In the genomic region with DNA sequence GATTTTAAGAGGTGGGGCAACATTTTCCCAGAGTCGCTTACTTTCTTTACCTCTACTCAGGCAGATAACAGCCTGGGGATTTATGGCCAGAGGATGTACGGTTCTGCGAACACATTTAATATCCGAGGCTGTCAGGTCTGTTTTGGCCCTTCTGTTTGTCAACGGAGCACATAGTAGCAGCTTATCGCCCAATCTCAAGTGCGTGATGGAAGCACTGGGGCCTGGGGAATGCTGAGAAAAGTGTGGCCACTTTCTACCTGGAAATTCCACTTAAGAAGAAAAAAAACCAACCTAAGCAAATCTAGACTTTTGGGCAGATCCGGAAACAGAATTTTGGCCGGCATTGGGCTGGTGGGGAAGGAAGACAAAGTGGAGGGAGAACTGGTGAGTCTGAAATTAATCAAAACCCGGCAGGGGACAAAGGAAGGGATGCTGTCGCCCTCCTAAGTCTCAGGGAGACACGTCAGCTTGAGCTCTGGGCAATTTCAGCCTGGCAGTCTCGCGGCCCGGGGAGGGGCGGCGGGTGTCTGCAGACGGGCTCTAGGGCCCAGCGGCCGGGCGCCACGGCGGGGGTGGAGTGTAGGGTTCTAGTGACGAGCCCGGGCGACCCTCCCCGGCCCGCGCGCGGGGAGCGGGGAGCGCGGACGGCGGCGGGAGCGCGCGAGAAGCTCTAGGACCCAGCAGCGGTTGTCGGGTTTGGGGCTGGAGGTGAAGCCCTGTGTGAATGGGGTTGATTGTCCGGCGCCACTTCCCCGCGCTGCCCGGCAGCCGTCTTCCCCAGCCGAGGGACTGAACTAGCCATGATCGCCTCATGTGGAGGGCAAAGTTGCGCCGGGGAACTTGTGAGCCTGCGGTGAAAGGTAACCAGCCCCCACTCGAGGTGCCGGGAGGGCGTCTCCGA, we compare ENCODE assay signal across 8 cellular contexts. TPM values are rescaled to one million over a fixed set of nuclear protein-coding genes. Genes with fewer than 3 reads are reported as not detected.
A peak's percentile ranks its signal among the peaks of the same experiment; 100 is the strongest.
DNase-seq lines count a peak whose midpoint lies in the region; ATAC-seq and TF ChIP-seq lines count a peak whose summit lies in the region.

A gene with protein sequence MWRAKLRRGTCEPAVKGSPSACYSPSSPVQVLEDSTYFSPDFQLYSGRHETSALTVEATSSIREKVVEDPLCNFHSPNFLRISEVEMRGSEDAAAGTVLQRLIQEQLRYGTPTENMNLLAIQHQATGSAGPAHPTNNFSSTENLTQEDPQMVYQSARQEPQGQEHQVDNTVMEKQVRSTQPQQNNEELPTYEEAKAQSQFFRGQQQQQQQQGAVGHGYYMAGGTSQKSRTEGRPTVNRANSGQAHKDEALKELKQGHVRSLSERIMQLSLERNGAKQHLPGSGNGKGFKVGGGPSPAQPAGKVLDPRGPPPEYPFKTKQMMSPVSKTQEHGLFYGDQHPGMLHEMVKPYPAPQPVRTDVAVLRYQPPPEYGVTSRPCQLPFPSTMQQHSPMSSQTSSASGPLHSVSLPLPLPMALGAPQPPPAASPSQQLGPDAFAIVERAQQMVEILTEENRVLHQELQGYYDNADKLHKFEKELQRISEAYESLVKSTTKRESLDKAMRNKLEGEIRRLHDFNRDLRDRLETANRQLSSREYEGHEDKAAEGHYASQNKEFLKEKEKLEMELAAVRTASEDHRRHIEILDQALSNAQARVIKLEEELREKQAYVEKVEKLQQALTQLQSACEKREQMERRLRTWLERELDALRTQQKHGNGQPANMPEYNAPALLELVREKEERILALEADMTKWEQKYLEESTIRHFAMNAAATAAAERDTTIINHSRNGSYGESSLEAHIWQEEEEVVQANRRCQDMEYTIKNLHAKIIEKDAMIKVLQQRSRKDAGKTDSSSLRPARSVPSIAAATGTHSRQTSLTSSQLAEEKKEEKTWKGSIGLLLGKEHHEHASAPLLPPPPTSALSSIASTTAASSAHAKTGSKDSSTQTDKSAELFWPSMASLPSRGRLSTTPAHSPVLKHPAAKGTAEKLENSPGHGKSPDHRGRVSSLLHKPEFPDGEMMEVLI (plus strand): TSS at position 656 of the 901 bp plus-strand sequence. CDS start 156 bp downstream, at position 812.

- intact Hi-C loops in mammary epithelial cell (cut with micrococcal nuclease) = loop anchor here (1.0 to 10.0 kb wide), 7 partner anchors 21 to 301 kb away; no protein-coding TSS in a partner anchor

- H2AFZ ChIP-seq in mammary epithelial cell (ENCODE audit: low read depth, low read length) (peak within 1 kb of the TSS; percentile 51), Karpas-422 (ENCODE audit: low read length) (no peak within 1 kb of the TSS)

- H3K9me3 ChIP-seq in mammary epithelial cell (replicated peaks; ENCODE audit: insufficient read depth, low read length) (no peaks in the 10 kb centered on the region), iPS-15b (ENCODE audit: control insufficient read depth, insufficient read depth, low read length) (no peaks in the 10 kb centered on the region), Karpas-422 (ENCODE audit: low read length) (no peaks in the 10 kb centered on the region)

- peak; percentile 20; the same call in 1 of the 2 replicates for TF ChIP-seq RAD21 in Ishikawa (IDR thresholded peaks at IDR 0.05; ENCODE audit: low read depth)

- H3K27me3 ChIP-seq in mammary epithelial cell (ENCODE audit: insufficient read depth, low read length) (no peaks in the 10 kb centered on the region), iPS-15b (ENCODE audit: control insufficient read depth, insufficient read depth, low read length) (peaks cover 64% of the 10 kb centered on the region), Karpas-422 (ENCODE audit: low read length) (peaks cover 3% of the 10 kb centered on the region; the same call in 1 of the 2 replicates)

- H3K27ac ChIP-seq in mammary epithelial cell (ENCODE audit: insufficient read depth, low read depth, low read length) (peak within 1 kb of the TSS; percentile 91), Karpas-422 (ENCODE audit: low read length) (no peak within 1 kb of the TSS)

- H3K79me2 ChIP-seq in mammary epithelial cell (ENCODE audit: insufficient read depth, low read length) (peaks cover 89% of the 10 kb centered on the region), Karpas-422 (ENCODE audit: low read length) (no peaks in the 10 kb centered on the region)

- CTCF ChIA-PET in mammary epithelial cell (lab: Charles Lee; ENCODE audit: low non-redundant PET) = interaction anchor here (0.6 kb wide), 1 partner anchor 383 kb away, joined by 3 read pairs; no protein-coding TSS in a partner anchor

- H3K9ac ChIP-seq in mammary epithelial cell (ENCODE audit: insufficient read depth, low read length) = peak within 1 kb of the TSS; percentile 89
- peak within 1 kb of the TSS; percentile 78 for H3K9ac ChIP-seq in iPS-15b (ENCODE audit: low read depth, low read length)
- no peak within 1 kb of the TSS for H3K9ac ChIP-seq in Karpas-422 (ENCODE audit: low read length)

- dilution Hi-C loops in mammary epithelial cell (cut with HindIII; ENCODE audit: low sequenced_read_pairs) = no loop called here

- H3K4me1 ChIP-seq in mammary epithelial cell (ENCODE audit: insufficient read depth, low read length) (peaks cover 47% of the 10 kb centered on the region), iPS-15b (ENCODE audit: control insufficient read depth, insufficient read depth, low read length) (peaks cover 38% of the 10 kb centered on the region), Karpas-422 (ENCODE audit: low read length) (no peaks in the 10 kb centered on the region)

- WGBS in mammary epithelial cell (ENCODE audit: low coverage, missing lambda C conversion rate) = 2% methylated on average over 49 of the region's 57 CpGs

- BruUV-seq in mammary epithelial cell (replicated peaks; lab: Mats Ljungman, UMichigan) = TSS peak; percentile 40

- TF ChIP-seq CTCF in mammary epithelial cell (conservative IDR thresholded peaks at IDR 0.05 in 1 of 2, IDR thresholded peaks at IDR 0.05 in 1 of 2; ENCODE audit: extremely low read depth in 1 of 2, insufficient read depth in 1 of 2, low read depth in 1 of 2, low read length in 2 of 2) = peak in 1 of 2 donors; percentile 23
- no peak for TF ChIP-seq CTCF in retinal pigment epithelial cell (conservative IDR thresholded peaks at IDR 0.05; ENCODE audit: low read depth, low read length)

- H3K4me2 ChIP-seq in mammary epithelial cell (ENCODE audit: insufficient read depth, low read depth, low read length) (peak within 1 kb of the TSS; percentile 77), Karpas-422 (ENCODE audit: low read depth, low read length, poor library complexity, severe bottlenecking) (no peak within 1 kb of the TSS)

- peak; percentile 40 for DNase-seq in DMS 273 treated with DMSO at 0.1 percent for 48 hours (lab: John Stamatoyannopoulos, UW)
- peak; percentile 25 for DNase-seq in RPMI8226
- peak; percentile 87 for DNase-seq in mammary epithelial cell
- peak; percentile 66 for DNase-seq in retinal pigment epithelial cell (ENCODE audit: low read depth)
- no peak for DNase-seq in Karpas-422

- H3K4me3 ChIP-seq in mammary epithelial cell (replicated peaks in 1 of 3; ENCODE audit: insufficient read depth in 1 of 3, low read depth in 2 of 3, low read length in 3 of 3) (peak within 1 kb of the TSS; percentile 52 to 89 (median 64)), iPS-15b (ENCODE audit: low read depth, low read length) (peak within 1 kb of the TSS; percentile 88), retinal pigment epithelial cell (ENCODE audit: low read length) (peak within 1 kb of the TSS; percentile 86), Karpas-422 (ENCODE audit: low read length) (no peak within 1 kb of the TSS)

- H4K20me1 ChIP-seq in mammary epithelial cell (ENCODE audit: insufficient read depth, low read length) (peaks cover 1% of the 10 kb centered on the region), Karpas-422 (ENCODE audit: insufficient read depth, low read depth, low read length) (no peaks in the 10 kb centered on the region)

- H3K9me2 ChIP-seq in Karpas-422 (replicated peaks; ENCODE audit: insufficient read depth, low read length) = no peaks in the 10 kb centered on the region

- no peak for TF ChIP-seq EP300 in Ishikawa (IDR thresholded peaks at IDR 0.05; ENCODE audit: borderline replicate concordance)

- in situ Hi-C loops in mammary epithelial cell (cut with MboI; ENCODE audit: low sequenced_read_pairs in 2 of 2) = loop anchor here in 1 of 2 donors (5.0 kb wide), 1 partner anchor 146 kb away; no protein-coding TSS in a partner anchor

- peak; percentile 72 for ATAC-seq in GM21381 (IDR thresholded peaks at IDR 0.05; ENCODE audit: unreplicated experiment)

- H3K36me3 ChIP-seq in mammary epithelial cell (ENCODE audit: insufficient read depth, low read length) (no peaks in the 10 kb centered on the region), iPS-15b (ENCODE audit: control insufficient read depth, insufficient read depth, low read length) (no peaks in the 10 kb centered on the region), Karpas-422 (ENCODE audit: insufficient read depth, low read length) (no peaks in the 10 kb centered on the region)

TF ChIP-seq in Ishikawa, 13 proteins besides CTCF, POLR2A, EP300 and RAD21 (continues in another document):
- TF ChIP-seq, protein P1, sequence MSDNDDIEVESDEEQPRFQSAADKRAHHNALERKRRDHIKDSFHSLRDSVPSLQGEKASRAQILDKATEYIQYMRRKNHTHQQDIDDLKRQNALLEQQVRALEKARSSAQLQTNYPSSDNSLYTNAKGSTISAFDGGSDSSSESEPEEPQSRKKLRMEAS (IDR thresholded peaks at IDR 0.05) = peak; percentile 59
- TF ChIP-seq EGR1 (IDR thresholded peaks at IDR 0.05) = peak; percentile 84
- peak; percentile 85 for TF ChIP-seq ZBTB7A (IDR thresholded peaks at IDR 0.05; ENCODE audit: low read depth)
- TF ChIP-seq TAF1 (IDR thresholded peaks at IDR 0.05; ENCODE audit: low read depth) = peak; percentile 61; the same call in 1 of the 2 replicates

RNA-seq across cellular contexts. Expression of the gene that starts here (rescaled TPM):
- total RNA-seq in mammary epithelial cell = 100 to 1,000 TPM; 181 to 201 TPM
- 87.4 TPM for polyA plus RNA-seq in mammary epithelial cell
- 304 TPM for polyA minus RNA-seq in mammary epithelial cell
- total RNA-seq in Karpas-422 (2014; rRNA removed; shearing (Covaris generic); ENCODE audit: low replicate concordance) = 0.04 TPM in 2 replicates

Comparison
In these comparisons a context has a peak if more than half of its experiments do, and no peak if none do; other contexts are left out.
1. RNA of the gene that starts here (total RNA-seq): 181 to 201 TPM in mammary epithelial cell; 0.04 TPM in Karpas-422; every median in the first group is over 100 times any median in the second.